ENCODE assay signal across 15 cellular contexts in genomic region chr4:108972613-108973283, GRCh38.
A peak's percentile ranks its signal among the peaks of the same experiment; 100 is the strongest.
DNase-seq lines count a peak whose midpoint lies in the region; ATAC-seq and TF ChIP-seq lines count a peak whose summit lies in the region.
"Had no signal": no experiment of that assay in that cellular context is flagged by ENCODE, and none has a peak within 500 bp of the region (broad histone marks: within the 10 kb centered on the region; RNA-seq: fewer than 3 reads in every experiment).

No MANE protein-coding gene starts in this region.

- H3K27me3 ChIP-seq in CD8-positive, alpha-beta memory T cell (ENCODE audit: insufficient read depth, low read length, poor library complexity, severe bottlenecking) = no peaks in the 10 kb centered on the region
- H3K27me3 ChIP-seq: heart right ventricle had no signal

- POLR2A ChIA-PET in CD8-positive, alpha-beta memory T cell (lab: Charles Lee) = no interaction called here

- intact Hi-C loops in activated T-helper 1 cell treated with anti-CD3 and anti-CD28 coated beads, Interleukin-12 subunit alpha, Interleukin-12 subunit beta, Interleukin-2, Interleukin-4 antibody, amounts not matched to agents 30 ng/mL and 10 ng/mL and 1 ng/mL, durations not matched to agents 14 hours and 24 hours and 36 hours (cut with micrococcal nuclease) = loop anchor here (1.0 to 5.0 kb wide), 3 partner anchors 9 to 1225 kb away; partner anchors contain the start of gene ELOVL6
- intact Hi-C loops in CD14-positive monocyte (cut with micrococcal nuclease) = no loop called here

- H3K9me3 ChIP-seq in CD8-positive, alpha-beta memory T cell (ENCODE audit: low read length) = no peaks in the 10 kb centered on the region
- H3K9me3 ChIP-seq: heart right ventricle had no signal

- H3K27ac ChIP-seq in CD8-positive, alpha-beta memory T cell (ENCODE audit: low read depth, low read length) = peak overlapping the region; percentile 17
- H3K27ac ChIP-seq: heart right ventricle, SK-N-MC had no signal

- DNase-seq in CD8-positive, alpha-beta memory T cell = no peak
- peak; percentile 12 for DNase-seq in activated T-helper 1 cell treated with anti-CD3 and anti-CD28 coated beads, Interleukin-12 subunit alpha, Interleukin-12 subunit beta, Interleukin-2, Interleukin-4 antibody, amounts not matched to agents 30 ng/mL and 10 ng/mL and 1 ng/mL, durations not matched to agents 14 hours and 24 hours and 36 hours (ENCODE audit: low spot score)
- DNase-seq in iPS-NIHi7 (ENCODE audit: extremely low spot score) (no peak), NCI-H82 (lab: John Stamatoyannopoulos, UW) (no peak), CD14-positive monocyte (ENCODE audit: low spot score) (no peak), medulla oblongata (ENCODE audit: extremely low spot score) (no peak)
- DNase-seq: heart right ventricle; left cardiac atrium; naive B cell; right cardiac atrium; stimulated activated CD4-positive, alpha-beta T cell treated with anti-CD3 and anti-CD28 coated beads, Interleukin-4, amount 100 ng/mL, for 4 hours had no signal

- H3K4me1 Mint-ChIP-seq in CD8-positive, alpha-beta memory T cell = peaks cover 0 to 9% (median 4%) of the 10 kb centered on the region in 3 donors
- peaks cover 35% of the 10 kb centered on the region for H3K4me1 Mint-ChIP-seq in activated T-helper 1 cell treated with anti-CD3 and anti-CD28 coated beads, Interleukin-12 subunit alpha, Interleukin-12 subunit beta, Interleukin-2, Interleukin-4 antibody, amounts not matched to agents 30 ng/mL and 10 ng/mL and 1 ng/mL, durations not matched to agents 14 hours and 24 hours and 36 hours (ENCODE audit: low read depth)
- H3K4me1 Mint-ChIP-seq in CD14-positive monocyte = no peaks in the 10 kb centered on the region
- H3K4me1 Mint-ChIP-seq: naive B cell had no signal

- no peaks in the 10 kb centered on the region for H3K27me3 Mint-ChIP-seq in CD8-positive, alpha-beta memory T cell
- no peaks in the 10 kb centered on the region for H3K27me3 Mint-ChIP-seq in activated T-helper 1 cell treated with anti-CD3 and anti-CD28 coated beads, Interleukin-12 subunit alpha, Interleukin-12 subunit beta, Interleukin-2, Interleukin-4 antibody, amounts not matched to agents 30 ng/mL and 10 ng/mL and 1 ng/mL, durations not matched to agents 14 hours and 24 hours and 36 hours (ENCODE audit: insufficient read depth)
- no peaks in the 10 kb centered on the region for H3K27me3 Mint-ChIP-seq in CD14-positive monocyte (ENCODE audit: low read depth in 3 of 3)

- CTCF ChIA-PET in CD8-positive, alpha-beta memory T cell (lab: Charles Lee) = no interaction called here

- no peaks in the 10 kb centered on the region for H3K36me3 ChIP-seq in CD8-positive, alpha-beta memory T cell (ENCODE audit: insufficient read depth, low read length)
- H3K36me3 ChIP-seq: heart right ventricle had no signal

- ATAC-seq in GM18870 (IDR thresholded peaks at IDR 0.05; ENCODE audit: unreplicated experiment) = peak; percentile 66
- ATAC-seq in HG03103 (IDR thresholded peaks at IDR 0.05; ENCODE audit: low read depth, unreplicated experiment) = peak; percentile 54
- ATAC-seq: heart right ventricle, left cardiac atrium, right cardiac atrium, WTC11 had no signal

- H3K27ac Mint-ChIP-seq in CD8-positive, alpha-beta memory T cell = no peak overlapping the region
- H3K27ac Mint-ChIP-seq in activated T-helper 1 cell treated with anti-CD3 and anti-CD28 coated beads, Interleukin-12 subunit alpha, Interleukin-12 subunit beta, Interleukin-2, Interleukin-4 antibody, amounts not matched to agents 30 ng/mL and 10 ng/mL and 1 ng/mL, durations not matched to agents 14 hours and 24 hours and 36 hours = peak overlapping the region; percentile 91
- no peak overlapping the region for H3K27ac Mint-ChIP-seq in CD14-positive monocyte
- H3K27ac Mint-ChIP-seq: naive B cell, WTC11 had no signal

- H3K4me3 ChIP-seq in CD8-positive, alpha-beta memory T cell (ENCODE audit: low read length) = no peak overlapping the region
- H3K4me3 ChIP-seq: heart right ventricle, SK-N-MC had no signal

- H3K4me1 ChIP-seq in CD8-positive, alpha-beta memory T cell (ENCODE audit: insufficient read depth, low read length) = peaks cover 5% of the 10 kb centered on the region
- H3K4me1 ChIP-seq: heart right ventricle had no signal

- no peaks in the 10 kb centered on the region for H3K9me3 Mint-ChIP-seq in CD8-positive, alpha-beta memory T cell
- H3K9me3 Mint-ChIP-seq in activated T-helper 1 cell treated with anti-CD3 and anti-CD28 coated beads, Interleukin-12 subunit alpha, Interleukin-12 subunit beta, Interleukin-2, Interleukin-4 antibody, amounts not matched to agents 30 ng/mL and 10 ng/mL and 1 ng/mL, durations not matched to agents 14 hours and 24 hours and 36 hours = peaks cover 27% of the 10 kb centered on the region
- peaks cover 0 to 3% (median 0%) of the 10 kb centered on the region in 7 donors for H3K9me3 Mint-ChIP-seq in CD14-positive monocyte

- TF ChIP-seq CTCF in CD14-positive monocyte (IDR thresholded peaks at IDR 0.05) = no peak

- no peaks in the 10 kb centered on the region for H3K36me3 Mint-ChIP-seq in CD8-positive, alpha-beta memory T cell
- peaks cover 12% of the 10 kb centered on the region for H3K36me3 Mint-ChIP-seq in activated T-helper 1 cell treated with anti-CD3 and anti-CD28 coated beads, Interleukin-12 subunit alpha, Interleukin-12 subunit beta, Interleukin-2, Interleukin-4 antibody, amounts not matched to agents 30 ng/mL and 10 ng/mL and 1 ng/mL, durations not matched to agents 14 hours and 24 hours and 36 hours (ENCODE audit: low read depth)
- H3K36me3 Mint-ChIP-seq in CD14-positive monocyte = no peaks in the 10 kb centered on the region
- H3K36me3 Mint-ChIP-seq: naive B cell, WTC11 had no signal

- no peak overlapping the region for H3K4me3 Mint-ChIP-seq in CD8-positive, alpha-beta memory T cell
- peak overlapping the region; percentile 30 for H3K4me3 Mint-ChIP-seq in activated T-helper 1 cell treated with anti-CD3 and anti-CD28 coated beads, Interleukin-12 subunit alpha, Interleukin-12 subunit beta, Interleukin-2, Interleukin-4 antibody, amounts not matched to agents 30 ng/mL and 10 ng/mL and 1 ng/mL, durations not matched to agents 14 hours and 24 hours and 36 hours
- no peak overlapping the region for H3K4me3 Mint-ChIP-seq in CD14-positive monocyte
- H3K4me3 Mint-ChIP-seq: naive B cell, WTC11 had no signal
